8 cellular contexts compared by ENCODE assay signal in the genomic region with DNA sequence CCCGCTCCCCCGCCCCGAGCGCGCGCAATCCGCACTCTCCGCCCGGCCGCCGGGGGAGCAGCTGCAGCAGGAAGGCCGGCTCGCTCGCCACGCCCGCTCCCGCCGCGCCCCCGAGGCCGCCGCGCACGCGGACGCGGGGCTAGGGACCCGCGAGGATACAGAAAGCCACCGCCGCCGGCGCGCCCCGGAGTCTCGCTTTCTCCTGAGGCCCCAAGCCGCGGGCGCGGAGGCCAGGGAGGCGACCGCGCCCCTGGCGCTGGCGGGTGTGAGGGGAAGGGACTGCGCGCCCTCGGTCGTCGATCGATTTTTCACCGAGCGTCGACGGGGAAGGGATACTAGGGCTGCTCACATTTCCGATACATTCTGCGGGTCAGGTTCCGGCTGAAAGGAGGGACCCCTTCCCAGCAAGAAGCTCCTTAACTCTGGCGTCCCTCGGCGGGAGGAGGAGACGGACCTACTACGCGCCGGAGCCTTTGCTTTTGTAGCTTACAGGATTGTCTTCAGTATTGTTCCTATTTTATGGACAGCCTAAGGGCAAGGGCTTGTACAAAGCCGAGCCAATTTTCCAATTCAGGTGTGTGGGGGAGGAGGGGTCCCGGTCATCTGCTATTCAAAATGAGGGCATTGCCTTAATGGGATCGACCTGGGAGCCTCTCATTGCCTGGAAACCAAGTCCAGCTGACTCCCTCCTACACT. TPM values are rescaled to one million over a fixed set of nuclear protein-coding genes. Genes with fewer than 3 reads are reported as not detected.
DNase-seq lines count a peak whose midpoint lies in the region; ATAC-seq and TF ChIP-seq lines count a peak whose summit lies in the region.

No MANE protein-coding gene starts in this region.

- H3K4me1 ChIP-seq in GM23338 (ENCODE audit: insufficient read depth): peaks cover 17% of the 10 kb centered on the region
- peaks cover 15 to 23% of the 10 kb centered on the region in 2 experiments for H3K4me1 ChIP-seq in trophoblast cell (ENCODE audit: control insufficient read depth in 1 of 2, insufficient read depth in 2 of 2, low read length in 2 of 2)
- peaks cover 0 to 42% (median 24%) of the 10 kb centered on the region in 4 donors for H3K4me1 ChIP-seq in tibial nerve

- ATAC-seq in GM23338 (peak; percentile 41), SK-N-SH treated with all-trans-retinoic acid at 6 μM for 48 hours (peak; percentile 37)
- peak; percentile 73 for ATAC-seq in activated naive CD8-positive, alpha-beta T cell treated with anti-CD3 and anti-CD28 coated beads, Interleukin-2, amount 10 ng/mL, durations not matched to agents 7 days and 5 days (ENCODE audit: low read depth)

- POLR2A ChIA-PET in activated naive CD8-positive, alpha-beta T cell treated with anti-CD3 and anti-CD28 coated beads, Interleukin-2, amount 10 ng/mL, durations not matched to agents 7 days and 5 days (lab: Charles Lee): interaction anchor here (1.0 to 2.6 kb wide), 9 partner anchors 9 to 423 kb away, joined by 3 to 16 read pairs (median 4); a partner anchor contains a TSS

- no peak overlapping the region for H3K23ac ChIP-seq in trophoblast cell (ENCODE audit: low read length)

- peaks cover 29% of the 10 kb centered on the region for H3K27me3 Mint-ChIP-seq in GM23338 (ENCODE audit: insufficient read depth, low read depth, poor library complexity)
- H3K27me3 Mint-ChIP-seq in activated naive CD8-positive, alpha-beta T cell treated with anti-CD3 and anti-CD28 coated beads, Interleukin-2, amount 10 ng/mL, durations not matched to agents 7 days and 5 days: peaks cover 39% of the 10 kb centered on the region

- peak overlapping the region; percentile 82 for H3K14ac ChIP-seq in trophoblast cell (ENCODE audit: low read length)

- no peaks in the 10 kb centered on the region for H3K9me2 ChIP-seq in GM23338 (ENCODE audit: insufficient read depth)

- peaks cover 32% of the 10 kb centered on the region for H3K79me1 ChIP-seq in trophoblast cell (ENCODE audit: low read length)

- peak overlapping the region; percentile 6 for H2AK5ac ChIP-seq in trophoblast cell (ENCODE audit: low read length)

- peaks cover 3% of the 10 kb centered on the region; the same call in 1 of the 2 replicates for H4K20me1 ChIP-seq in GM23338 (replicated peaks; ENCODE audit: insufficient read depth)

- H3K27me3 ChIP-seq in GM23338 (ENCODE audit: insufficient read depth) (peaks cover 20% of the 10 kb centered on the region), trophoblast cell (ENCODE audit: insufficient read depth, low read length) (no peaks in the 10 kb centered on the region), tibial nerve (no peaks in the 10 kb centered on the region)

- H3K9ac ChIP-seq in trophoblast cell (ENCODE audit: low read length): peak overlapping the region; percentile 80

- peak overlapping the region; percentile 82 for H2BK12ac ChIP-seq in trophoblast cell (ENCODE audit: low read length)

- peak overlapping the region; percentile 66; the same call in 1 of the 2 replicates for H3K27ac Mint-ChIP-seq in GM23338
- peak overlapping the region; percentile 31 for H3K27ac Mint-ChIP-seq in activated naive CD8-positive, alpha-beta T cell treated with anti-CD3 and anti-CD28 coated beads, Interleukin-2, amount 10 ng/mL, durations not matched to agents 7 days and 5 days

- H2AFZ ChIP-seq in GM23338 (peak overlapping the region; percentile 94), trophoblast cell (ENCODE audit: insufficient read depth, low read length, poor library complexity) (peak overlapping the region; percentile 75)

- peak overlapping the region; percentile 81 for H4K8ac ChIP-seq in trophoblast cell (ENCODE audit: low read depth, low read length)

- H3F3A ChIP-seq in GM23338 (replicated peaks; ENCODE audit: low read depth): 0 out of 2 replicates have a peak, but pooled peaks cover 12% of the 10 kb centered on the region

- no peaks in the 10 kb centered on the region for H3K9me3 Mint-ChIP-seq in GM23338
- no peaks in the 10 kb centered on the region for H3K9me3 Mint-ChIP-seq in activated naive CD8-positive, alpha-beta T cell treated with anti-CD3 and anti-CD28 coated beads, Interleukin-2, amount 10 ng/mL, durations not matched to agents 7 days and 5 days

- no peaks in the 10 kb centered on the region for H3K36me3 Mint-ChIP-seq in GM23338 (ENCODE audit: low read depth)
- H3K36me3 Mint-ChIP-seq in activated naive CD8-positive, alpha-beta T cell treated with anti-CD3 and anti-CD28 coated beads, Interleukin-2, amount 10 ng/mL, durations not matched to agents 7 days and 5 days: no peaks in the 10 kb centered on the region

- peaks cover 33% of the 10 kb centered on the region for H3K4me1 Mint-ChIP-seq in GM23338
- peaks cover 40% of the 10 kb centered on the region for H3K4me1 Mint-ChIP-seq in activated naive CD8-positive, alpha-beta T cell treated with anti-CD3 and anti-CD28 coated beads, Interleukin-2, amount 10 ng/mL, durations not matched to agents 7 days and 5 days

- H2BK120ac ChIP-seq in trophoblast cell (ENCODE audit: insufficient read depth, low read length, poor library complexity): peak overlapping the region; percentile 99

- peak overlapping the region; percentile 72 for H3K4ac ChIP-seq in trophoblast cell (ENCODE audit: low read depth, low read length)

- peak overlapping the region; percentile 77 for H3K18ac ChIP-seq in trophoblast cell (ENCODE audit: low read length)

- H3K36me3 ChIP-seq in GM23338 (ENCODE audit: insufficient read depth) (no peaks in the 10 kb centered on the region), trophoblast cell (ENCODE audit: control insufficient read depth in 1 of 2, insufficient read depth in 2 of 2, low read length in 2 of 2) (no peaks in the 10 kb centered on the region), tibial nerve (no peaks in the 10 kb centered on the region)

- H3K4me2 ChIP-seq in GM23338 (peak overlapping the region; percentile 95), trophoblast cell (ENCODE audit: low read length) (peak overlapping the region; percentile 59)

- H3K79me2 ChIP-seq in GM23338 (replicated peaks; ENCODE audit: insufficient read depth): peaks cover 9% of the 10 kb centered on the region
- H3K79me2 ChIP-seq in trophoblast cell (ENCODE audit: control insufficient read depth, insufficient read depth, low read length, poor library complexity): peaks cover 27% of the 10 kb centered on the region

- H3K4me3 Mint-ChIP-seq in GM23338: peak overlapping the region; percentile 81
- H3K4me3 Mint-ChIP-seq in activated naive CD8-positive, alpha-beta T cell treated with anti-CD3 and anti-CD28 coated beads, Interleukin-2, amount 10 ng/mL, durations not matched to agents 7 days and 5 days: peak overlapping the region; percentile 78

- peak; percentile 90 to 91 for TF ChIP-seq POLR2A in tibial nerve (IDR thresholded peaks at IDR 0.05)

- TF ChIP-seq CTCF in GM23338 (conservative IDR thresholded peaks at IDR 0.05; ENCODE audit: low read depth in 2 of 2) (no peak), tibial nerve (IDR thresholded peaks at IDR 0.05) (peak in 3 of 5 experiments; percentile 37 to 84 (median 79))

- peak overlapping the region; percentile 91 for H2BK5ac ChIP-seq in trophoblast cell (ENCODE audit: low read depth, low read length, poor library complexity)

- intact Hi-C loops in cardiac septum (cut with DNase I): loop anchor here (5.0 kb wide), 5 partner anchors 66 to 281 kb away; a partner anchor contains a TSS

- H3K9me3 ChIP-seq in trophoblast cell (ENCODE audit: insufficient read depth, low read depth, low read length) (no peaks in the 10 kb centered on the region), tibial nerve (no peaks in the 10 kb centered on the region)

- no CpG with 5 or more reads among the region's 68 CpGs for WGBS in trophoblast cell (ENCODE audit: extremely low coverage, insufficient coverage, insufficient read length)
- 0 to 1% methylated on average over 21 to 44 of the region's 68 CpGs for WGBS in tibial nerve, 2 donors

- peak overlapping the region; percentile 80 for H3K4me3 ChIP-seq in GM23338
- H3K4me3 ChIP-seq in trophoblast cell (ENCODE audit: low read depth, low read length): peak overlapping the region; percentile 85
- H3K4me3 ChIP-seq in tibial nerve: peak overlapping the region; percentile 73 to 94 (median 82)

- DNase-seq in EH (ENCODE audit: low read depth): peak; percentile 81
- DNase-seq in GM23338 (ENCODE audit: low spot score): peak; percentile 82
- DNase-seq in M059J (ENCODE audit: low read depth): peak; percentile 66
- peak; percentile 89 for DNase-seq in activated naive CD8-positive, alpha-beta T cell treated with anti-CD3 and anti-CD28 coated beads, Interleukin-2, amount 10 ng/mL, durations not matched to agents 7 days and 5 days
- peak; percentile 93 for DNase-seq in cardiac septum (ENCODE audit: low spot score)
- peak; percentile 59 to 85 for DNase-seq in trophoblast cell
- peak; percentile 63 to 64 for DNase-seq in tibial nerve (ENCODE audit: low spot score in 2 of 2)

- peak overlapping the region; percentile 92 for H4K91ac ChIP-seq in trophoblast cell (ENCODE audit: low read depth, low read length)

- H4K12ac ChIP-seq in trophoblast cell (ENCODE audit: low read depth, low read length): peak overlapping the region; percentile 94

- TF ChIP-seq EP300 in tibial nerve (IDR thresholded peaks at IDR 0.05): peak in 1 of 2 donors; percentile 75

- H3K27ac ChIP-seq in GM23338 (ENCODE audit: low read depth) (peak overlapping the region; percentile 76), trophoblast cell (ENCODE audit: low read depth, low read length) (peak overlapping the region; percentile 97), tibial nerve (peak overlapping the region; percentile 92 to 98 (median 96))

TF ChIP-seq in SK-N-SH treated with all-trans-retinoic acid at 6 μM for 48 hours, 23 proteins besides CTCF, POLR2A, EP300 and RAD21 (continues in another document):
- TF ChIP-seq BACH2 (CRISPR knock-in tag; IDR thresholded peaks at IDR 0.05; ENCODE audit: borderline replicate concordance) (0 out of 2 replicates have a peak, but pooled peaks have one; percentile 21), CSDC2 (CRISPR knock-in tag; IDR thresholded peaks at IDR 0.05) (0 out of 2 replicates have a peak, but pooled peaks have one; percentile 71), ESRRG (CRISPR knock-in tag; IDR thresholded peaks at IDR 0.05) (no peak)

RNA-seq across cellular contexts. Expression of a gene that starts 0.4 kb away (rescaled TPM):
- 6.9 and 10.8 TPM in 2 replicates for total RNA-seq in GM23338 (2014; rRNA removed; shearing (Covaris generic))
- 2.0 and 2.5 TPM in 2 replicates for polyA plus RNA-seq in GM23338 (2016; fragmentation: Nextera tagmentation; extraction: Ambion mirVana)
- total RNA-seq in M059J (2014; rRNA removed; shearing (Covaris generic)): 1.7 and 2.9 TPM in 2 replicates
- total RNA-seq in activated naive CD8-positive, alpha-beta T cell treated with anti-CD3 and anti-CD28 coated beads, Interleukin-2, amount 10 ng/mL, durations not matched to agents 7 days and 5 days: 1 to 10 TPM; 7.1 to 7.5 TPM
- 42.9 TPM for total RNA-seq in cardiac septum
- polyA plus RNA-seq in trophoblast cell (2013): 105 and 110 TPM in 2 replicates
- total RNA-seq in tibial nerve: 10 to 100 TPM; 39.6 to 57.3 (median 46.6) TPM

Comparison
In these comparisons a context has a peak if more than half of its experiments do, and no peak if none do; other contexts are left out.
1. Peak in every context shown above with its lines: DNase-seq, ATAC-seq, H3K4me3 ChIP-seq and H3K27ac ChIP-seq.
2. CTCF ChIP-seq: peak in tibial nerve (3 of 5); none in GM23338 (0 of 2).